Comparison of ENCODE assay signal across 1 cellular context in the genomic region with DNA sequence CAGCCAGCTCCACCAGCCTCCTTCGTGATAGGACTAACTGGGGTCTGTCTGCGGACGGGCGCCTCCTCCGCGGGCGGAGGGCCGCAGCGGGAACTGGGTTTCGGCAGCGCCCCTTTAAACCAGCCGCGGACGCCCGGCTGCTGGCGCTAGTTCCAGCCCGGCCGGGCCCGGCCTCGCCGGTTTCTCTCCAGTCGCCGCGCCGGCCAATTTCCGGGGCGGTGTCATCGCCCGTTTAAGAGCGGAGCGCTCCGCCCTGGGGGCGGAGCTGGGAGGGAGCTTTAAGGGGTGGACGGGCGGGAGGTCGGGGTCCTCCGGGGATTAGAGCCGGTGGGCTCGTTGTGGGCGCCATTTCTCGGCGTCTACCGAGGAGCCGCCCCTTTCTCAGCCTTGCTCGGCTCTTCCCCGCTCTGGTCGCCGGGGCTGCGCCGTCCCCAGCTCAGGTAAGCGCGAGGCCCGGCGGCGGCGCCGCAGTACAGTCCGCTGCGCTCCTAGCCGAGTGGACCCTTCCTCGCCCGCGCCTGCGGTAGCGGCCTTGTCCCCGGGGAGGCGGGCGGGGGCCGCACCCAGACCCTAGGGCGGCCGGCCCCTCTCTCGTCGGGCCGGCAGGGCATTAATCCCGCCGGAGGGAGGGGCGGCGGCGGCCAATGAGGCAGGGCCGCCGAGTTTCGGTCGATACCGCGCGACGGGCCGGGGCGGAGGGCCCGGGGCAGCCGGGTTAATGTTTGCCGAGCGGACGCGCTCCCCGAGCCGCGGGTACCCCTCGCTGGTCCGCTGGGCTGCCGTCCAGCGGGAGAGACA.
TF ChIP-seq lines count a peak whose summit lies in the region.

TSS of gene EPB41L5 (plus strand) at position 307 of the 798 bp plus-strand sequence. CDS start 6,008 bp downstream, outside the sequence.

TF ChIP-seq in HepG2, 621 proteins besides CTCF, POLR2A, EP300 and RAD21 (continued from another document):
- TF ChIP-seq, protein P1, sequence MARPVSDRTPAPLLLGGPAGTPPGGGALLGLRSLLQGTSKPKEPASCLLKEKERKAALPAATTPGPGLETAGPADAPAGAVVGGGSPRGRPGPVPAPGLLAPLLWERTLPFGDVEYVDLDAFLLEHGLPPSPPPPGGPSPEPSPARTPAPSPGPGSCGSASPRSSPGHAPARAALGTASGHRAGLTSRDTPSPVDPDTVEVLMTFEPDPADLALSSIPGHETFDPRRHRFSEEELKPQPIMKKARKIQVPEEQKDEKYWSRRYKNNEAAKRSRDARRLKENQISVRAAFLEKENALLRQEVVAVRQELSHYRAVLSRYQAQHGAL (CRISPR knock-in tag; IDR thresholded peaks at IDR 0.05; ENCODE audit: not compliant biosample characterization) = no peak
- TF ChIP-seq SMARCC2 (IDR thresholded peaks at IDR 0.05) (no peak), SNAI1 (CRISPR knock-in tag; IDR thresholded peaks at IDR 0.05; ENCODE audit: borderline replicate concordance) (no peak), HMG20B (CRISPR knock-in tag; conservative IDR thresholded peaks at IDR 0.05) (peak; percentile 53; the same call in 1 of the 2 replicates), ZNF329 (CRISPR knock-in tag; IDR thresholded peaks at IDR 0.05; ENCODE audit: low read depth) (peak; percentile 65; the same call in 1 of the 2 replicates), SP140L (CRISPR knock-in tag; IDR thresholded peaks at IDR 0.05; ENCODE audit: borderline replicate concordance) (0 out of 2 replicates have a peak, but pooled peaks have one; percentile 36), ZNF3 (CRISPR knock-in tag; IDR thresholded peaks at IDR 0.05) (no peak; the same call in 1 of the 2 replicates), ZNF713 (CRISPR knock-in tag; IDR thresholded peaks at IDR 0.05) (0 out of 2 replicates have a peak, but pooled peaks have one; percentile 79), NRL (CRISPR knock-in tag; IDR thresholded peaks at IDR 0.05; ENCODE audit: borderline replicate concordance) (peak; percentile 97), DPF2 (CRISPR knock-in tag; IDR thresholded peaks at IDR 0.05; ENCODE audit: borderline replicate concordance, low read depth) (no peak), POLR2G (IDR thresholded peaks at IDR 0.05; ENCODE audit: low read depth, low read length) (peak; percentile 99), PHF5A (CRISPR knock-in tag; IDR thresholded peaks at IDR 0.05; ENCODE audit: low read depth, unreplicated experiment) (peak; percentile 74), CC2D1A (CRISPR knock-in tag; IDR thresholded peaks at IDR 0.05) (no peak), JUNB (CRISPR knock-in tag; IDR thresholded peaks at IDR 0.05; ENCODE audit: borderline replicate concordance) (no peak), ZBTB20 (CRISPR knock-in tag; IDR thresholded peaks at IDR 0.05; ENCODE audit: borderline replicate concordance, low read depth) (peak; percentile 91), MXD4 (CRISPR knock-in tag; IDR thresholded peaks at IDR 0.05) (peak; percentile 20; the same call in 1 of the 2 replicates), PITX1 (CRISPR knock-in tag; IDR thresholded peaks at IDR 0.05) (peak; percentile 94), ZNF136 (CRISPR knock-in tag; IDR thresholded peaks at IDR 0.05; ENCODE audit: low read depth) (no peak; the same call in 1 of the 2 replicates), ZNF235 (CRISPR knock-in tag; IDR thresholded peaks at IDR 0.05; ENCODE audit: borderline replicate concordance) (peak; percentile 97), AGO2 (optimal IDR thresholded peaks at IDR 0.05; ENCODE audit: low read depth, low read length) (peak; percentile 88), ZGPAT (CRISPR knock-in tag; IDR thresholded peaks at IDR 0.05) (peak; percentile 97), TCF12 (IDR thresholded peaks at IDR 0.05) (no peak), TCF12 (CRISPR knock-in tag; IDR thresholded peaks at IDR 0.05) (peak; percentile 78), ZNF543 (CRISPR knock-in tag; IDR thresholded peaks at IDR 0.05) (peak; percentile 96), ZNF567 (CRISPR knock-in tag; IDR thresholded peaks at IDR 0.05; ENCODE audit: borderline replicate concordance) (no peak), CENPT (CRISPR knock-in tag; IDR thresholded peaks at IDR 0.05; ENCODE audit: low read depth) (0 out of 2 replicates have a peak, but pooled peaks have one; percentile 55), KDM2A (CRISPR knock-in tag; IDR thresholded peaks at IDR 0.05; ENCODE audit: borderline replicate concordance, low read depth) (peak; percentile 74)
- TF ChIP-seq, protein P2, sequence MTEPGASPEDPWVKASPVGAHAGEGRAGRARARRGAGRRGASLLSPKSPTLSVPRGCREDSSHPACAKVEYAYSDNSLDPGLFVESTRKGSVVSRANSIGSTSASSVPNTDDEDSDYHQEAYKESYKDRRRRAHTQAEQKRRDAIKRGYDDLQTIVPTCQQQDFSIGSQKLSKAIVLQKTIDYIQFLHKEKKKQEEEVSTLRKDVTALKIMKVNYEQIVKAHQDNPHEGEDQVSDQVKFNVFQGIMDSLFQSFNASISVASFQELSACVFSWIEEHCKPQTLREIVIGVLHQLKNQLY (CRISPR knock-in tag; IDR thresholded peaks at IDR 0.05) = 0 out of 2 replicates have a peak, but pooled peaks have one; percentile 59
- TF ChIP-seq, protein P3, sequence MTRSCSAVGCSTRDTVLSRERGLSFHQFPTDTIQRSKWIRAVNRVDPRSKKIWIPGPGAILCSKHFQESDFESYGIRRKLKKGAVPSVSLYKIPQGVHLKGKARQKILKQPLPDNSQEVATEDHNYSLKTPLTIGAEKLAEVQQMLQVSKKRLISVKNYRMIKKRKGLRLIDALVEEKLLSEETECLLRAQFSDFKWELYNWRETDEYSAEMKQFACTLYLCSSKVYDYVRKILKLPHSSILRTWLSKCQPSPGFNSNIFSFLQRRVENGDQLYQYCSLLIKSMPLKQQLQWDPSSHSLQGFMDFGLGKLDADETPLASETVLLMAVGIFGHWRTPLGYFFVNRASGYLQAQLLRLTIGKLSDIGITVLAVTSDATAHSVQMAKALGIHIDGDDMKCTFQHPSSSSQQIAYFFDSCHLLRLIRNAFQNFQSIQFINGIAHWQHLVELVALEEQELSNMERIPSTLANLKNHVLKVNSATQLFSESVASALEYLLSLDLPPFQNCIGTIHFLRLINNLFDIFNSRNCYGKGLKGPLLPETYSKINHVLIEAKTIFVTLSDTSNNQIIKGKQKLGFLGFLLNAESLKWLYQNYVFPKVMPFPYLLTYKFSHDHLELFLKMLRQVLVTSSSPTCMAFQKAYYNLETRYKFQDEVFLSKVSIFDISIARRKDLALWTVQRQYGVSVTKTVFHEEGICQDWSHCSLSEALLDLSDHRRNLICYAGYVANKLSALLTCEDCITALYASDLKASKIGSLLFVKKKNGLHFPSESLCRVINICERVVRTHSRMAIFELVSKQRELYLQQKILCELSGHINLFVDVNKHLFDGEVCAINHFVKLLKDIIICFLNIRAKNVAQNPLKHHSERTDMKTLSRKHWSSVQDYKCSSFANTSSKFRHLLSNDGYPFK (CRISPR knock-in tag; IDR thresholded peaks at IDR 0.05; ENCODE audit: borderline replicate concordance) = peak; percentile 71; the same call in 1 of the 2 replicates
- TF ChIP-seq, protein P4, sequence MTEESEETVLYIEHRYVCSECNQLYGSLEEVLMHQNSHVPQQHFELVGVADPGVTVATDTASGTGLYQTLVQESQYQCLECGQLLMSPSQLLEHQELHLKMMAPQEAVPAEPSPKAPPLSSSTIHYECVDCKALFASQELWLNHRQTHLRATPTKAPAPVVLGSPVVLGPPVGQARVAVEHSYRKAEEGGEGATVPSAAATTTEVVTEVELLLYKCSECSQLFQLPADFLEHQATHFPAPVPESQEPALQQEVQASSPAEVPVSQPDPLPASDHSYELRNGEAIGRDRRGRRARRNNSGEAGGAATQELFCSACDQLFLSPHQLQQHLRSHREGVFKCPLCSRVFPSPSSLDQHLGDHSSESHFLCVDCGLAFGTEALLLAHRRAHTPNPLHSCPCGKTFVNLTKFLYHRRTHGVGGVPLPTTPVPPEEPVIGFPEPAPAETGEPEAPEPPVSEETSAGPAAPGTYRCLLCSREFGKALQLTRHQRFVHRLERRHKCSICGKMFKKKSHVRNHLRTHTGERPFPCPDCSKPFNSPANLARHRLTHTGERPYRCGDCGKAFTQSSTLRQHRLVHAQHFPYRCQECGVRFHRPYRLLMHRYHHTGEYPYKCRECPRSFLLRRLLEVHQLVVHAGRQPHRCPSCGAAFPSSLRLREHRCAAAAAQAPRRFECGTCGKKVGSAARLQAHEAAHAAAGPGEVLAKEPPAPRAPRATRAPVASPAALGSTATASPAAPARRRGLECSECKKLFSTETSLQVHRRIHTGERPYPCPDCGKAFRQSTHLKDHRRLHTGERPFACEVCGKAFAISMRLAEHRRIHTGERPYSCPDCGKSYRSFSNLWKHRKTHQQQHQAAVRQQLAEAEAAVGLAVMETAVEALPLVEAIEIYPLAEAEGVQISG (CRISPR knock-in tag; IDR thresholded peaks at IDR 0.05) = peak; percentile 91
- TF ChIP-seq, protein P5, sequence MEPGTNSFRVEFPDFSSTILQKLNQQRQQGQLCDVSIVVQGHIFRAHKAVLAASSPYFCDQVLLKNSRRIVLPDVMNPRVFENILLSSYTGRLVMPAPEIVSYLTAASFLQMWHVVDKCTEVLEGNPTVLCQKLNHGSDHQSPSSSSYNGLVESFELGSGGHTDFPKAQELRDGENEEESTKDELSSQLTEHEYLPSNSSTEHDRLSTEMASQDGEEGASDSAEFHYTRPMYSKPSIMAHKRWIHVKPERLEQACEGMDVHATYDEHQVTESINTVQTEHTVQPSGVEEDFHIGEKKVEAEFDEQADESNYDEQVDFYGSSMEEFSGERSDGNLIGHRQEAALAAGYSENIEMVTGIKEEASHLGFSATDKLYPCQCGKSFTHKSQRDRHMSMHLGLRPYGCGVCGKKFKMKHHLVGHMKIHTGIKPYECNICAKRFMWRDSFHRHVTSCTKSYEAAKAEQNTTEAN (CRISPR knock-in tag; conservative IDR thresholded peaks at IDR 0.05) = peak; percentile 59
